Comparison of ENCODE assay signal across 20 cellular contexts in genomic region chr7:111516612-111517011, GRCh38. TPM values are rescaled to one million over a fixed set of nuclear protein-coding genes. Genes with fewer than 3 reads are reported as not detected.
DNase-seq lines count a peak whose midpoint lies in the region; ATAC-seq and TF ChIP-seq lines count a peak whose summit lies in the region.
"Had no signal": no experiment of that assay in that cellular context is flagged by ENCODE, and none has a peak within 500 bp of the region (broad histone marks: within the 10 kb centered on the region; RNA-seq: fewer than 3 reads in every experiment).

No MANE protein-coding gene starts in this region.

- H3K27me3 ChIP-seq in breast epithelium (no peaks in the 10 kb centered on the region), mammary epithelial cell (ENCODE audit: insufficient read depth, low read length) (no peaks in the 10 kb centered on the region)
- no peaks in the 10 kb centered on the region for H3K27me3 ChIP-seq in naive thymus-derived CD4-positive, alpha-beta T cell (ENCODE audit: control insufficient read depth in 2 of 2, insufficient read depth in 2 of 2, low read length in 2 of 2)
- H3K27me3 ChIP-seq: SJSA1 had no signal

- H3K4me1 Mint-ChIP-seq in MCF 10A (ENCODE audit: insufficient read depth, unreplicated experiment) (no peaks in the 10 kb centered on the region), T-helper 17 cell (peaks cover 8% of the 10 kb centered on the region)
- peaks cover 0 to 14% (median 5%) of the 10 kb centered on the region in 7 donors for H3K4me1 Mint-ChIP-seq in naive thymus-derived CD4-positive, alpha-beta T cell
- H3K4me1 Mint-ChIP-seq: B cell had no signal

- H3K4me3 ChIP-seq in breast epithelium (no peak overlapping the region), mammary epithelial cell (replicated peaks in 1 of 3; ENCODE audit: insufficient read depth in 1 of 3, low read depth in 2 of 3, low read length in 3 of 3) (no peak overlapping the region)
- no peak overlapping the region for H3K4me3 ChIP-seq in naive thymus-derived CD4-positive, alpha-beta T cell (ENCODE audit: low read length)
- H3K4me3 ChIP-seq: K562, PC-9, SJSA1 had no signal

- no peak overlapping the region for H3K27ac Mint-ChIP-seq in MCF 10A (ENCODE audit: low read depth, unreplicated experiment)
- no peak overlapping the region for H3K27ac Mint-ChIP-seq in naive thymus-derived CD4-positive, alpha-beta T cell
- no peak overlapping the region for H3K27ac Mint-ChIP-seq in T-helper 17 cell
- H3K27ac Mint-ChIP-seq: B cell had no signal

- H3K36me3 Mint-ChIP-seq in MCF 10A (ENCODE audit: insufficient read depth, unreplicated experiment), result peaks cover 4% of the 10 kb centered on the region
- peaks cover 4 to 65% (median 63%) of the 10 kb centered on the region in 5 donors for H3K36me3 Mint-ChIP-seq in naive thymus-derived CD4-positive, alpha-beta T cell
- H3K36me3 Mint-ChIP-seq in T-helper 17 cell (ENCODE audit: low read depth), result peaks cover 14% of the 10 kb centered on the region

- TF ChIP-seq POLR2A in breast epithelium (IDR thresholded peaks at IDR 0.05), result no peak

- no peak overlapping the region for H3K9ac ChIP-seq in mammary epithelial cell (ENCODE audit: insufficient read depth, low read length)

- in situ Hi-C loops in mammary epithelial cell (cut with MboI; ENCODE audit: low sequenced_read_pairs in 2 of 2), result no loop called here

- no peak for ATAC-seq in naive thymus-derived CD4-positive, alpha-beta T cell
- ATAC-seq in HG02798 (IDR thresholded peaks at IDR 0.05; ENCODE audit: poor library complexity, unreplicated experiment) (no peak), T-helper 17 cell (no peak), HG02571 (IDR thresholded peaks at IDR 0.05; ENCODE audit: unreplicated experiment) (no peak)
- ATAC-seq: K562 had no signal

- no peak overlapping the region for H3K27ac ChIP-seq in breast epithelium
- peak overlapping the region; percentile 32 for H3K27ac ChIP-seq in mammary epithelial cell (ENCODE audit: insufficient read depth, low read depth, low read length)
- no peak overlapping the region for H3K27ac ChIP-seq in naive thymus-derived CD4-positive, alpha-beta T cell (ENCODE audit: low read depth, low read length)
- H3K27ac ChIP-seq: 22Rv1, PC-9, SJSA1 had no signal

- H3K36me3 ChIP-seq in breast epithelium (no peaks in the 10 kb centered on the region), mammary epithelial cell (ENCODE audit: insufficient read depth, low read length) (no peaks in the 10 kb centered on the region)
- peaks cover 0 to 10% (median 0%) of the 10 kb centered on the region in 3 experiments for H3K36me3 ChIP-seq in naive thymus-derived CD4-positive, alpha-beta T cell (ENCODE audit: control insufficient read depth in 2 of 3, insufficient read depth in 3 of 3, low read length in 3 of 3)
- H3K36me3 ChIP-seq: SJSA1 had no signal

- BruUV-seq in MCF 10A (replicated peaks; lab: Mats Ljungman, UMichigan) (no TSS peak), mammary epithelial cell (replicated peaks; lab: Mats Ljungman, UMichigan) (no TSS peak)

- POLR2A ChIA-PET in MCF 10A (lab: Yijun Ruan, JAX), result no interaction called here
- POLR2A ChIA-PET in naive thymus-derived CD4-positive, alpha-beta T cell (lab: Charles Lee), result no interaction called here

- DNase-seq in MCF 10A (ENCODE audit: unreplicated experiment), result peak; percentile 39
- no peak for DNase-seq in breast epithelium (ENCODE audit: low spot score in 2 of 2)
- DNase-seq in mammary epithelial cell, result peak; percentile 71
- peak; percentile 83 for DNase-seq in kidney tubule cell (ENCODE audit: low spot score)
- DNase-seq in naive thymus-derived CD4-positive, alpha-beta T cell, result no peak
- no peak for DNase-seq in T-helper 17 cell
- DNase-seq: DMS 273 treated with DMSO at 0.1 percent for 48 hours, DND-41, H7, NCI-H1105 treated with DMSO at 0.1 percent for 48 hours, NCI-H1694, NCI-H2227 treated with DMSO at 0.1 percent for 48 hours, NCI-H524, PC-9 had no signal

- H3K9me3 ChIP-seq in breast epithelium (peaks cover 1 to 3% of the 10 kb centered on the region in 2 donors), mammary epithelial cell (replicated peaks; ENCODE audit: insufficient read depth, low read length) (no peaks in the 10 kb centered on the region), T-helper 17 cell (ENCODE audit: control insufficient read depth, low read length, poor library complexity, severe bottlenecking) (no peaks in the 10 kb centered on the region)
- H3K9me3 ChIP-seq in naive thymus-derived CD4-positive, alpha-beta T cell (ENCODE audit: control insufficient read depth in 2 of 3, low read length in 3 of 3), result no peaks in the 10 kb centered on the region
- H3K9me3 ChIP-seq: SJSA1 had no signal

- H3K79me2 ChIP-seq in mammary epithelial cell (ENCODE audit: insufficient read depth, low read length), result no peaks in the 10 kb centered on the region

- H3K4me3 Mint-ChIP-seq in MCF 10A (ENCODE audit: unreplicated experiment) (no peak overlapping the region), T-helper 17 cell (no peak overlapping the region)
- no peak overlapping the region for H3K4me3 Mint-ChIP-seq in naive thymus-derived CD4-positive, alpha-beta T cell
- H3K4me3 Mint-ChIP-seq: B cell had no signal

- H4K20me1 ChIP-seq in mammary epithelial cell (ENCODE audit: insufficient read depth, low read length), result no peaks in the 10 kb centered on the region

- CTCF ChIA-PET in MCF 10A (lab: Yijun Ruan, JAX), result interaction anchor here (1.1 kb wide), 1 partner anchor 16 kb away, joined by 3 read pairs; no protein-coding TSS in a partner anchor
- CTCF ChIA-PET in mammary epithelial cell (lab: Charles Lee; ENCODE audit: low non-redundant PET), result no interaction called here
- CTCF ChIA-PET in naive thymus-derived CD4-positive, alpha-beta T cell (lab: Charles Lee), result no interaction called here

- dilution Hi-C loops in mammary epithelial cell (cut with HindIII; ENCODE audit: low sequenced_read_pairs), result no loop called here

- peak overlapping the region; percentile 42 for H3K4me2 ChIP-seq in mammary epithelial cell (ENCODE audit: insufficient read depth, low read depth, low read length)
- H3K4me2 ChIP-seq: PC-9 had no signal

- peak overlapping the region; percentile 53 for H2AFZ ChIP-seq in mammary epithelial cell (ENCODE audit: low read depth, low read length)
- H2AFZ ChIP-seq: PC-9 had no signal

- WGBS in mammary epithelial cell (ENCODE audit: low coverage, missing lambda C conversion rate), result 11% methylated on average over 3 of the region's 4 CpGs

- TF ChIP-seq CTCF in MCF 10A (IDR thresholded peaks at IDR 0.05; ENCODE audit: unreplicated experiment) (no peak), breast epithelium (IDR thresholded peaks at IDR 0.05) (no peak), mammary epithelial cell (conservative IDR thresholded peaks at IDR 0.05 in 1 of 2, IDR thresholded peaks at IDR 0.05 in 1 of 2; ENCODE audit: extremely low read depth in 1 of 2, insufficient read depth in 1 of 2, low read depth in 1 of 2, low read length in 2 of 2) (no peak)

- H3K4me1 ChIP-seq in breast epithelium, result no peaks in the 10 kb centered on the region
- H3K4me1 ChIP-seq in mammary epithelial cell (ENCODE audit: insufficient read depth, low read length), result peaks cover 3% of the 10 kb centered on the region
- no peaks in the 10 kb centered on the region for H3K4me1 ChIP-seq in naive thymus-derived CD4-positive, alpha-beta T cell (ENCODE audit: control insufficient read depth in 2 of 2, insufficient read depth in 2 of 2, low read length in 2 of 2)
- H3K4me1 ChIP-seq: SJSA1 had no signal

- H3K27me3 Mint-ChIP-seq in MCF 10A (ENCODE audit: insufficient read depth, unreplicated experiment), result no peaks in the 10 kb centered on the region
- H3K27me3 Mint-ChIP-seq in naive thymus-derived CD4-positive, alpha-beta T cell, result no peaks in the 10 kb centered on the region
- H3K27me3 Mint-ChIP-seq in T-helper 17 cell, result no peaks in the 10 kb centered on the region
- H3K27me3 Mint-ChIP-seq: B cell had no signal

- intact Hi-C loops in MCF 10A (cut with micrococcal nuclease) (no loop called here), breast epithelium (cut with DNase I; ENCODE audit: low total_unique reads) (no loop called here), mammary epithelial cell (cut with micrococcal nuclease) (no loop called here)
- intact Hi-C loops in naive thymus-derived CD4-positive, alpha-beta T cell (cut with micrococcal nuclease), result no loop called here

- no peaks in the 10 kb centered on the region for H3K9me3 Mint-ChIP-seq in MCF 10A (ENCODE audit: unreplicated experiment)
- H3K9me3 Mint-ChIP-seq in naive thymus-derived CD4-positive, alpha-beta T cell, result peaks cover 0 to 2% (median 0%) of the 10 kb centered on the region in 11 donors

RNA-seq across cellular contexts. Expression of gene IMMP2L, which starts 45.7 kb away (rescaled TPM):
- total RNA-seq in MCF 10A (2022) (23.7 and 28.1 TPM in 2 replicates), breast epithelium (10 to 100 TPM; 19.8 to 39.7 (median 30.8) TPM), mammary epithelial cell (10 to 100 TPM; 10.8 to 19.9 TPM), T-helper 17 cell (10 to 100 TPM; 17.9 to 19.9 TPM)
- polyA plus RNA-seq in mammary epithelial cell, result 7.9 TPM
- polyA minus RNA-seq in mammary epithelial cell, result 1.0 TPM
- 10 to 100 TPM in 4 of 5 experiments, 1 to 10 TPM in 1; 9.7 to 20.8 (median 16.5) TPM for total RNA-seq in naive thymus-derived CD4-positive, alpha-beta T cell
- 10 to 100 TPM; 11.9 to 78.0 TPM for polyA plus RNA-seq in naive thymus-derived CD4-positive, alpha-beta T cell

Comparison
In these comparisons a context has a peak if more than half of its experiments do, and no peak if none do; other contexts are left out.
1. DNase-seq: peak in MCF 10A (single experiment), mammary epithelial cell (single experiment) and kidney tubule cell (single experiment); none in breast epithelium (0 of 2), naive thymus-derived CD4-positive, alpha-beta T cell (0 of 9) and T-helper 17 cell (0 of 3).